In the genomic region with DNA sequence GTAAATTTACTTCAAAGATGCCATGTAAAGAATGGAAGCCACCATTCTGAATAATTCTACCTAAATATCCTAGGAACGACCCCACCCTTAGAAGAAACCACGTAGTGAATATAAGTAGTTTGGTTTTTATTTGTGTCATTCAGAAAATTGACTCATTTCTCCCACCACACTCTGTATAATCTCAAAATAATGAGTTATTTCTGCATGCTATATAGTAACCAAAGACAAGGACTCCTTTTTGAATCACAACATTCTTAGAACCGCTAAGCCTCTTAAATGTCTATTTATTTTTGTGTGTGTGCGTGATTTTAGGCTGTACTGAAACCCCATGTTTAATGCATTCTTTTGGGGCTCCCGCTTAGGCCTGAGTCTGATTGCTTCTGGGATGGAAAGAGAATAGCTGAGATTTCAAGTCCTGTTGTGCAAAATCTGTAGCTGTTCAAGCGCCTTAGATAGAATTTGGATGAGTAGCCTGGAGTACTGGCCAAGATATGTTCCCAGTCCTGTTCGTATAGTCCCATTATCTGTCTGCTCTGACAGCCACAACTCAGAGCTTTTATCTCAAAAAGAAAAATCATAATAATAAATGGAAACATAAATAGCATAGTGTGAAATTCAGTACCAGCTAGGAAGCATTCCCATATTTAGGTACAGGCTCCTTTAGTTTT, we compare ENCODE assay signal across 16 cellular contexts.
DNase-seq lines count a peak whose midpoint lies in the region; TF ChIP-seq lines count a peak whose summit lies in the region.
"Had no signal": no experiment of that assay in that cellular context is flagged by ENCODE, and none has a peak within 500 bp of the region (broad histone marks: within the 10 kb centered on the region; RNA-seq: fewer than 3 reads in every experiment).

No MANE protein-coding gene starts in this region.

- H3K36me3 ChIP-seq in left ventricle myocardium inferior (no peaks in the 10 kb centered on the region), right atrium auricular region (no peaks in the 10 kb centered on the region)
- H3K36me3 ChIP-seq: BLaER1 treated with 17β-estradiol and CSF1 and Interleukin-3, amounts not matched to agents 10 nM and 100 nM had no signal

- DNase-seq in left ventricle myocardium inferior = no peak
- no peak for DNase-seq in right atrium auricular region (ENCODE audit: low spot score)
- DNase-seq in cerebellar nuclear complex (lab: John Stamatoyannopoulos, UW) = peak; percentile 13 to 49
- peak; percentile 20 for DNase-seq in fibroblast of the aortic adventitia (ENCODE audit: low read depth)
- DNase-seq in superior temporal gyrus (ENCODE audit: extremely low spot score) = peak; percentile 56
- DNase-seq in kidney tubule cell (ENCODE audit: low spot score) = no peak
- no peak for DNase-seq in NCI-H226
- DNase-seq in NCI-H1930 (lab: John Stamatoyannopoulos, UW) = no peak
- DNase-seq: 8988T; Calu3; CD8-positive, alpha-beta T cell; DND-41; EL; GM23248; HCEC 1CT had no signal

- H3K27me3 ChIP-seq in left ventricle myocardium inferior (ENCODE audit: low read depth) (no peaks in the 10 kb centered on the region), right atrium auricular region (no peaks in the 10 kb centered on the region)
- H3K27me3 ChIP-seq: BLaER1 treated with 17β-estradiol and CSF1 and Interleukin-3, amounts not matched to agents 10 nM and 100 nM had no signal

- intact Hi-C loops in left ventricle myocardium inferior (cut with micrococcal nuclease) = no loop called here

- H3K9me3 ChIP-seq in left ventricle myocardium inferior (replicated peaks) (no peaks in the 10 kb centered on the region), right atrium auricular region (no peaks in the 10 kb centered on the region)

- H3K4me1 ChIP-seq in left ventricle myocardium inferior (peaks cover 26% of the 10 kb centered on the region), right atrium auricular region (peaks cover 0 to 4% of the 10 kb centered on the region in 2 donors)

- TF ChIP-seq CTCF in left ventricle myocardium inferior (IDR thresholded peaks at IDR 0.05; ENCODE audit: borderline replicate concordance) (no peak), right atrium auricular region (IDR thresholded peaks at IDR 0.05) (no peak), fibroblast of the aortic adventitia (IDR thresholded peaks at IDR 0.05; ENCODE audit: insufficient read depth, low read length) (no peak)

- H3K27ac ChIP-seq in left ventricle myocardium inferior (replicated peaks) (peak overlapping the region; percentile 30), right atrium auricular region (peak overlapping the region in 1 of 2 donors; percentile 12)
- H3K27ac ChIP-seq: BLaER1 treated with 17β-estradiol and CSF1 and Interleukin-3, amounts not matched to agents 10 nM and 100 nM; GM23248 had no signal

- H3K4me3 ChIP-seq in left ventricle myocardium inferior (no peak overlapping the region), right atrium auricular region (no peak overlapping the region), fibroblast of the aortic adventitia (ENCODE audit: low read depth, low read length) (no peak overlapping the region)
- H3K4me3 ChIP-seq: BLaER1 treated with 17β-estradiol and CSF1 and Interleukin-3, amounts not matched to agents 10 nM and 100 nM; GM23248 had no signal

Comparison
In these comparisons a context has a peak if more than half of its experiments do, and no peak if none do; other contexts are left out.
1. DNase-seq: peak in cerebellar nuclear complex (2 of 2), fibroblast of the aortic adventitia (single experiment) and superior temporal gyrus (single experiment); none in left ventricle myocardium inferior (single experiment), right atrium auricular region (single experiment), kidney tubule cell (single experiment), NCI-H226 (single experiment) and NCI-H1930 (0 of 2).